In the genomic region with DNA sequence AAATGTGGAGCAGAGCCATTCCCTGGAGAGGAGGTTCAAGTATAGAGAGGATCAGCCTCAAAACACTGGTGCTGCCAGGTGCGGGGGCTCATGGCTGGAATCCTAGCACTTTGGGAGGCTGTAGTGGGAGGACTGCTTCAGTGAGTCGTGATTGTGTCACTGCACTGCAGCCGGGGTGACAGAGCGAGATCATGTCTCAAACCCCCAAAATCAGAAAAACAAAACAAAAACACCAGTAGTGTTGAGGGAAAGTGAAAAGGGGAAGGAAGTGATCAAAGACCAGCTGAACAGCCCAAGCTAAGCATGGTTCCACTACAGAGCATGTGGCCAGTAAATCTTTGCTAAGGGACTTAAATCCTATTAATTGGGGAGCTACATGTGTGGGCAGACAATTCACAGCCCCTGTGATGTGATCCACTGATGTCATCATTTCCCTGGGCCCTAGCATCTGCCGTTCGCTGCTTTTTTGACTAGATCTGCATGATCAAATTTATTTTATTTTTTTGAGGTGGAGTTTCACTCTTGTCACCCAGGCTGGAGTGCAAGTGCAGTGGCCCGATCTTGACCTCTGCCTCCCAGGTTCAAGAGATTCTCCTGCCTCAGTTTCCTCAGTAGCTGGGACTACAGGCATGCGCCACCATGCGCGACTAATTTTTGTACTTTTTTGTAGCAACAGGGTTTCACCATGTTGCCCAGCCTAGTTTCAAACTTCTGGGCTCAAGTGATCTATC, we compare ENCODE assay signal across 8 cellular contexts. TPM values are rescaled to one million over a fixed set of nuclear protein-coding genes. Genes with fewer than 3 reads are reported as not detected.
DNase-seq lines count a peak whose midpoint lies in the region; ATAC-seq and TF ChIP-seq lines count a peak whose summit lies in the region.

No MANE protein-coding gene starts in this region.

- no peak for TF ChIP-seq EP300 in stomach (IDR thresholded peaks at IDR 0.05)

- no peak for DNase-seq in stimulated activated naive CD8-positive, alpha-beta T cell treated with anti-CD3 and anti-CD28 coated beads, Interleukin-15, amount 100 ng/mL, for 72 hours
- DNase-seq in activated CD8-positive, alpha-beta T cell treated with anti-CD3 and anti-CD28 coated beads for 36 hours, result peak; percentile 12
- DNase-seq in type B pancreatic cell (ENCODE audit: extremely low spot score, unreplicated experiment) (peak; percentile 51), stomach (no peak), ACHN (no peak)
- no peak for DNase-seq in stimulated activated naive CD4-positive, alpha-beta T cell (lab: John Stamatoyannopoulos, UW)

- peaks cover 14% of the 10 kb centered on the region for H3K36me3 Mint-ChIP-seq in stimulated activated naive CD8-positive, alpha-beta T cell treated with anti-CD3 and anti-CD28 coated beads, Interleukin-15, Interleukin-2, amounts not matched to agents 100 ng/mL and 50 ng/mL, for 24 hours (ENCODE audit: low read depth)
- H3K36me3 Mint-ChIP-seq in activated CD8-positive, alpha-beta T cell treated with anti-CD3 and anti-CD28 coated beads for 36 hours (ENCODE audit: low read depth), result peaks cover 5% of the 10 kb centered on the region
- peaks cover 11% of the 10 kb centered on the region for H3K36me3 Mint-ChIP-seq in type B pancreatic cell

- no peaks in the 10 kb centered on the region for H3K27me3 ChIP-seq in stomach

- TF ChIP-seq CTCF in activated CD8-positive, alpha-beta T cell treated with anti-CD3 and anti-CD28 coated beads for 36 hours (IDR thresholded peaks at IDR 0.05), result no peak
- TF ChIP-seq CTCF in type B pancreatic cell (conservative IDR thresholded peaks at IDR 0.05), result no peak
- TF ChIP-seq CTCF in stomach (IDR thresholded peaks at IDR 0.05), result no peak

- no peak for ATAC-seq in stimulated activated naive CD8-positive, alpha-beta T cell treated with anti-CD3 and anti-CD28 coated beads, Interleukin-15, amount 100 ng/mL, for 72 hours
- peak; percentile 26 for ATAC-seq in HG03571 (IDR thresholded peaks at IDR 0.05; ENCODE audit: unreplicated experiment)
- no peak for ATAC-seq in activated CD8-positive, alpha-beta T cell treated with anti-CD3 and anti-CD28 coated beads for 36 hours

- H3K4me3 Mint-ChIP-seq in stimulated activated naive CD8-positive, alpha-beta T cell treated with anti-CD3 and anti-CD28 coated beads, Interleukin-15, Interleukin-2, amounts not matched to agents 100 ng/mL and 50 ng/mL, for 24 hours, result peak overlapping the region; percentile 47
- H3K4me3 Mint-ChIP-seq in stimulated activated naive CD8-positive, alpha-beta T cell treated with anti-CD3 and anti-CD28 coated beads, Interleukin-15, amount 100 ng/mL, for 72 hours, result no peak overlapping the region
- H3K4me3 Mint-ChIP-seq in activated CD8-positive, alpha-beta T cell treated with anti-CD3 and anti-CD28 coated beads for 36 hours, result no peak overlapping the region
- peak overlapping the region; percentile 60 for H3K4me3 Mint-ChIP-seq in type B pancreatic cell

- H3K4me1 ChIP-seq in stomach, result peaks cover 0 to 23% (median 7%) of the 10 kb centered on the region in 4 donors

- H3K9me3 Mint-ChIP-seq in stimulated activated naive CD8-positive, alpha-beta T cell treated with anti-CD3 and anti-CD28 coated beads, Interleukin-15, Interleukin-2, amounts not matched to agents 100 ng/mL and 50 ng/mL, for 24 hours, result no peaks in the 10 kb centered on the region
- H3K9me3 Mint-ChIP-seq in stimulated activated naive CD8-positive, alpha-beta T cell treated with anti-CD3 and anti-CD28 coated beads, Interleukin-15, amount 100 ng/mL, for 72 hours, result no peaks in the 10 kb centered on the region
- no peaks in the 10 kb centered on the region for H3K9me3 Mint-ChIP-seq in activated CD8-positive, alpha-beta T cell treated with anti-CD3 and anti-CD28 coated beads for 36 hours
- H3K9me3 Mint-ChIP-seq in type B pancreatic cell, result no peaks in the 10 kb centered on the region

- H3K4me1 Mint-ChIP-seq in stimulated activated naive CD8-positive, alpha-beta T cell treated with anti-CD3 and anti-CD28 coated beads, Interleukin-15, Interleukin-2, amounts not matched to agents 100 ng/mL and 50 ng/mL, for 24 hours (ENCODE audit: low read depth), result peaks cover 28% of the 10 kb centered on the region
- peaks cover 24% of the 10 kb centered on the region for H3K4me1 Mint-ChIP-seq in stimulated activated naive CD8-positive, alpha-beta T cell treated with anti-CD3 and anti-CD28 coated beads, Interleukin-15, amount 100 ng/mL, for 72 hours
- peaks cover 17% of the 10 kb centered on the region for H3K4me1 Mint-ChIP-seq in activated CD8-positive, alpha-beta T cell treated with anti-CD3 and anti-CD28 coated beads for 36 hours (ENCODE audit: low read depth)
- H3K4me1 Mint-ChIP-seq in type B pancreatic cell (ENCODE audit: unreplicated experiment), result peaks cover 4% of the 10 kb centered on the region

- H3K9me3 ChIP-seq in stomach, result no peaks in the 10 kb centered on the region

- H3K4me3 ChIP-seq in stomach, result no peak overlapping the region

- intact Hi-C loops in activated CD8-positive, alpha-beta T cell treated with anti-CD3 and anti-CD28 coated beads for 36 hours (cut with micrococcal nuclease), result loop anchor here (5.0 kb wide), 1 partner anchor 55 kb away; a partner anchor contains a TSS
- intact Hi-C loops in stomach (cut with DNase I; ENCODE audit: low total_unique reads), result loop anchor here (10.0 kb wide), 1 partner anchor 57 kb away; a partner anchor contains a TSS

- H3K27ac ChIP-seq in stomach, result peak overlapping the region in 1 of 5 donors; percentile 12

- H3K27me3 Mint-ChIP-seq in stimulated activated naive CD8-positive, alpha-beta T cell treated with anti-CD3 and anti-CD28 coated beads, Interleukin-15, Interleukin-2, amounts not matched to agents 100 ng/mL and 50 ng/mL, for 24 hours, result no peaks in the 10 kb centered on the region
- H3K27me3 Mint-ChIP-seq in stimulated activated naive CD8-positive, alpha-beta T cell treated with anti-CD3 and anti-CD28 coated beads, Interleukin-15, amount 100 ng/mL, for 72 hours, result no peaks in the 10 kb centered on the region
- no peaks in the 10 kb centered on the region for H3K27me3 Mint-ChIP-seq in activated CD8-positive, alpha-beta T cell treated with anti-CD3 and anti-CD28 coated beads for 36 hours
- no peaks in the 10 kb centered on the region for H3K27me3 Mint-ChIP-seq in type B pancreatic cell

- in situ Hi-C loops in ACHN (cut with HindIII; ENCODE audit: low pct_ligation_motif_present, low pct_unique_long_range_greater_than_20kb, low sequenced_read_pairs), result no loop called here

- WGBS in stomach, 5 donors, result 78 to 85% (median 83%) methylated on average over 10 of the region's 10 CpGs

- POLR2A ChIA-PET in activated CD8-positive, alpha-beta T cell treated with anti-CD3 and anti-CD28 coated beads for 36 hours (lab: Charles Lee), result interaction anchor here (0.5 to 1.3 kb wide), 5 partner anchors 29 to 60 kb away, joined by 3 to 5 read pairs (median 4); a partner anchor contains a TSS

- no peak for TF ChIP-seq POLR2A in stomach (IDR thresholded peaks at IDR 0.05)

- H3K36me3 ChIP-seq in stomach, result peaks cover 6 to 46% (median 44%) of the 10 kb centered on the region in 4 donors

- CTCF ChIA-PET in activated CD8-positive, alpha-beta T cell treated with anti-CD3 and anti-CD28 coated beads for 36 hours (lab: Charles Lee), result interaction anchor here (1.4 to 1.7 kb wide), 2 partner anchors 29 to 57 kb away, joined by 4 read pairs; a partner anchor contains a TSS

- peak overlapping the region; percentile 88 for H3K27ac Mint-ChIP-seq in stimulated activated naive CD8-positive, alpha-beta T cell treated with anti-CD3 and anti-CD28 coated beads, Interleukin-15, Interleukin-2, amounts not matched to agents 100 ng/mL and 50 ng/mL, for 24 hours
- no peak overlapping the region for H3K27ac Mint-ChIP-seq in stimulated activated naive CD8-positive, alpha-beta T cell treated with anti-CD3 and anti-CD28 coated beads, Interleukin-15, amount 100 ng/mL, for 72 hours
- peak overlapping the region; percentile 53 for H3K27ac Mint-ChIP-seq in activated CD8-positive, alpha-beta T cell treated with anti-CD3 and anti-CD28 coated beads for 36 hours
- H3K27ac Mint-ChIP-seq in type B pancreatic cell, result peak overlapping the region; percentile 64

RNA-seq across cellular contexts. Expression of a gene that starts 2.7 kb away (rescaled TPM):
- 1 to 10 TPM; 8.1 to 8.8 TPM for total RNA-seq in activated CD8-positive, alpha-beta T cell treated with anti-CD3 and anti-CD28 coated beads for 36 hours
- total RNA-seq in type B pancreatic cell (ENCODE audit: low replicate concordance) (10.4 and 10.5 TPM in 2 replicates), stomach (10 to 100 TPM in 2 of 5 donors, 1 to 10 TPM in 2, under 1 TPM in 1; under 0.01 to 18.5 (median 6.7) TPM)
- 1 to 10 TPM; 5.7 to 7.9 (median 7.5) TPM for polyA plus RNA-seq in stomach

RNA-seq across cellular contexts. Expression of a gene that starts 28.1 kb away (rescaled TPM):
- 10 to 100 TPM; 17.1 to 26.7 TPM for total RNA-seq in activated CD8-positive, alpha-beta T cell treated with anti-CD3 and anti-CD28 coated beads for 36 hours
- total RNA-seq in type B pancreatic cell (ENCODE audit: low replicate concordance) (37.1 and 41.3 TPM in 2 replicates), stomach (100 to 1,000 TPM in 1 of 5 donors, 10 to 100 TPM in 4; 15.9 to 221 (median 47.8) TPM)
- 10 to 100 TPM; 28.4 to 53.0 (median 29.6) TPM for polyA plus RNA-seq in stomach

RNA-seq across cellular contexts. Expression of a gene that starts 56.5 kb away (rescaled TPM):
- 10 to 100 TPM; 24.4 to 25.3 TPM for total RNA-seq in activated CD8-positive, alpha-beta T cell treated with anti-CD3 and anti-CD28 coated beads for 36 hours
- total RNA-seq in type B pancreatic cell (ENCODE audit: low replicate concordance) (43.7 and 62.9 TPM in 2 replicates), stomach (10 to 100 TPM; 28.6 to 54.9 (median 43.9) TPM)
- polyA plus RNA-seq in stomach, result 10 to 100 TPM; 16.0 to 17.1 (median 16.5) TPM

Comparison
In these comparisons a context has a peak if more than half of its experiments do, and no peak if none do; other contexts are left out.
1. H3K27ac Mint-ChIP-seq: peak in stimulated activated naive CD8-positive, alpha-beta T cell treated with anti-CD3 and anti-CD28 coated beads, Interleukin-15, Interleukin-2, amounts not matched to agents 100 ng/mL and 50 ng/mL, for 24 hours (single experiment), activated CD8-positive, alpha-beta T cell treated with anti-CD3 and anti-CD28 coated beads for 36 hours (single experiment) and type B pancreatic cell (single experiment); none in stimulated activated naive CD8-positive, alpha-beta T cell treated with anti-CD3 and anti-CD28 coated beads, Interleukin-15, amount 100 ng/mL, for 72 hours (0 of 2).
2. H3K4me3 Mint-ChIP-seq: peak in stimulated activated naive CD8-positive, alpha-beta T cell treated with anti-CD3 and anti-CD28 coated beads, Interleukin-15, Interleukin-2, amounts not matched to agents 100 ng/mL and 50 ng/mL, for 24 hours (single experiment) and type B pancreatic cell (single experiment); none in stimulated activated naive CD8-positive, alpha-beta T cell treated with anti-CD3 and anti-CD28 coated beads, Interleukin-15, amount 100 ng/mL, for 72 hours (0 of 2) and activated CD8-positive, alpha-beta T cell treated with anti-CD3 and anti-CD28 coated beads for 36 hours (single experiment).
3. DNase-seq: peak in activated CD8-positive, alpha-beta T cell treated with anti-CD3 and anti-CD28 coated beads for 36 hours (single experiment) and type B pancreatic cell (single experiment); none in stimulated activated naive CD8-positive, alpha-beta T cell treated with anti-CD3 and anti-CD28 coated beads, Interleukin-15, amount 100 ng/mL, for 72 hours (0 of 2), stomach (single experiment), ACHN (single experiment) and stimulated activated naive CD4-positive, alpha-beta T cell (0 of 6).